8 cellular contexts compared by ENCODE assay signal in the genomic region with DNA sequence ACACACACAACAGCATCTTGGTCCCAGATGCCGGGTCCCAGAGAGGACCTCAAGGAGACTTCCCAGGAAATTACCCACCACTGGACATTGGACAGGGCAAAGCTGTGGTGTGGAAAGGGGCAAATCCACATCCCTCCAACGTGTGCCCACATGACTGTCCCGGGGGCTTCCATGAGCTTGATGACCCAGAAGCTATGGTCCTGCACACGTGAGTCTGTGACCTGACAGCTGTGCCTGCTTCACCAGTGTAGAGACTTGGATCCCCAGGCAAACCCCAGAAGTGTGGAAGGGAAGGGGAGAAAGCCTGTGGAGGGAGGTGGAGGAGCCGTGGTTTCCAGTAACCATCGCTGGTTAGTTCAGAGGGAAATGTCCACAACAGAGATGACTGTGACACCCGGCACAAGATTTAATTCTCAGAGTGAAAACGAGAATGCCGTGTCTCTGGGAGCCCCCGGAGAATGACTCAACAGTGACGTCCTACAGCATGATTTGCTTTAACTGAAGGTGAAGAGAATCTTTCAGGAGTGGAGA.
DNase-seq lines count a peak whose midpoint lies in the region; ATAC-seq lines count a peak whose summit lies in the region.

No MANE protein-coding gene starts in this region.

- H3K27me3 Mint-ChIP-seq in dendritic cell treated with granulocyte-macrophage colony-stimulating factor and Interleukin-4, amounts not matched to agents 40 ng/mL and 50 ng/mL, for 4 days: peaks cover 5% of the 10 kb centered on the region

- H3K27ac Mint-ChIP-seq in dendritic cell treated with granulocyte-macrophage colony-stimulating factor and Interleukin-4, amounts not matched to agents 40 ng/mL and 50 ng/mL, for 4 days: peak overlapping the region; percentile 86

- DNase-seq in iPS-NIHi7 (ENCODE audit: extremely low spot score) (no peak), NCI-H1048 (lab: John Stamatoyannopoulos, UW) (no peak), NCI-H446 treated with DMSO at 0.1 percent for 48 hours (lab: John Stamatoyannopoulos, UW) (no peak), NCI-H2107 (lab: John Stamatoyannopoulos, UW) (no peak)

- no peaks in the 10 kb centered on the region for H3K9me3 Mint-ChIP-seq in dendritic cell treated with granulocyte-macrophage colony-stimulating factor and Interleukin-4, amounts not matched to agents 40 ng/mL and 50 ng/mL, for 4 days

- peaks cover 82% of the 10 kb centered on the region for H3K4me1 Mint-ChIP-seq in dendritic cell treated with granulocyte-macrophage colony-stimulating factor and Interleukin-4, amounts not matched to agents 40 ng/mL and 50 ng/mL, for 4 days (ENCODE audit: low read depth)

- peaks cover 7% of the 10 kb centered on the region for H3K36me3 Mint-ChIP-seq in dendritic cell treated with granulocyte-macrophage colony-stimulating factor and Interleukin-4, amounts not matched to agents 40 ng/mL and 50 ng/mL, for 4 days (ENCODE audit: low read depth)

- peak; percentile 52 for ATAC-seq in GM18498 (IDR thresholded peaks at IDR 0.05; ENCODE audit: unreplicated experiment)
- peak; percentile 46 for ATAC-seq in GM19463 (IDR thresholded peaks at IDR 0.05; ENCODE audit: unreplicated experiment)
- ATAC-seq in HG03159 (IDR thresholded peaks at IDR 0.05; ENCODE audit: unreplicated experiment): peak; percentile 51

- H3K4me3 Mint-ChIP-seq in dendritic cell treated with granulocyte-macrophage colony-stimulating factor and Interleukin-4, amounts not matched to agents 40 ng/mL and 50 ng/mL, for 4 days: peak overlapping the region; percentile 73

- intact Hi-C loops in dendritic cell treated with granulocyte-macrophage colony-stimulating factor and Interleukin-4, amounts not matched to agents 40 ng/mL and 50 ng/mL, for 4 days (cut with micrococcal nuclease): no loop called here
